8 cellular contexts compared by ENCODE assay signal in genomic region chr1:121361451-121362233, GRCh38.
DNase-seq lines count a peak whose midpoint lies in the region; ATAC-seq and TF ChIP-seq lines count a peak whose summit lies in the region.
"Not testable (repeated sequence)": the region's sequence is repeated elsewhere in the genome, so short reads cannot be mapped to it uniquely, and the experiment has no call there.

No MANE protein-coding gene starts in this region.

- H3K4me3 ChIP-seq in GM23338, heart right ventricle, lung, psoas muscle, upper lobe of right lung: not testable (repeated sequence)

- ATAC-seq in GM23338, result peak; percentile 93
- peak; percentile 57 for ATAC-seq in activated CD8-positive, alpha-beta T cell treated with anti-CD3 and anti-CD28 coated beads, Interleukin-2, amount 10 ng/mL, durations not matched to agents 7 days and 5 days
- ATAC-seq in activated naive CD8-positive, alpha-beta T cell treated with anti-CD3 and anti-CD28 coated beads, Interleukin-2, amount 10 ng/mL, durations not matched to agents 7 days and 5 days (ENCODE audit: low read depth), result peak; percentile 63
- peak; percentile 56 to 76 (median 71) for ATAC-seq in heart right ventricle
- ATAC-seq in lung (ENCODE audit: insufficient read depth, low FRiP score), result peak; percentile 59
- peak in 3 of 4 donors; percentile 37 to 71 (median 43) for ATAC-seq in psoas muscle
- ATAC-seq in upper lobe of right lung, result peak; percentile 76

- CTCF ChIA-PET in activated CD8-positive, alpha-beta T cell treated with anti-CD3 and anti-CD28 coated beads, Interleukin-2, amount 10 ng/mL, durations not matched to agents 7 days and 5 days (lab: Charles Lee), result not testable (repeated sequence)

- not testable (repeated sequence) for H3K4me1 Mint-ChIP-seq in GM23338; T-helper 1 cell treated with Interleukin-12 subunit alpha and Interleukin-12 subunit beta and Interleukin-4 antibody, amounts not matched to agents 30 μg/mL and 1 μg/mL, for 36 hours (ENCODE audit: low read depth); activated CD8-positive, alpha-beta T cell treated with anti-CD3 and anti-CD28 coated beads, Interleukin-2, amount 10 ng/mL, durations not matched to agents 7 days and 5 days (ENCODE audit: low read depth); activated naive CD8-positive, alpha-beta T cell treated with anti-CD3 and anti-CD28 coated beads, Interleukin-2, amount 10 ng/mL, durations not matched to agents 7 days and 5 days

- not testable (repeated sequence) for TF ChIP-seq CTCF in GM23338 (conservative IDR thresholded peaks at IDR 0.05; ENCODE audit: low read depth in 2 of 2); heart right ventricle (IDR thresholded peaks at IDR 0.05); lung (IDR thresholded peaks at IDR 0.05; ENCODE audit: control extremely low read depth, extremely low read depth); psoas muscle (IDR thresholded peaks at IDR 0.05); upper lobe of right lung (IDR thresholded peaks at IDR 0.05)

- not testable (repeated sequence) for H3K4me3 Mint-ChIP-seq in GM23338; T-helper 1 cell treated with Interleukin-12 subunit alpha and Interleukin-12 subunit beta and Interleukin-4 antibody, amounts not matched to agents 30 μg/mL and 1 μg/mL, for 36 hours; activated CD8-positive, alpha-beta T cell treated with anti-CD3 and anti-CD28 coated beads, Interleukin-2, amount 10 ng/mL, durations not matched to agents 7 days and 5 days; activated naive CD8-positive, alpha-beta T cell treated with anti-CD3 and anti-CD28 coated beads, Interleukin-2, amount 10 ng/mL, durations not matched to agents 7 days and 5 days

- H3K27ac ChIP-seq in GM23338 (ENCODE audit: low read depth); lung (ENCODE audit: low read depth in 1 of 2, low read length in 1 of 2); psoas muscle; upper lobe of right lung: not testable (repeated sequence)
- H3K27ac ChIP-seq in heart right ventricle, result peak overlapping the region in 1 of 10 donors; percentile 50

- WGBS in heart right ventricle, 2 donors, result 45 to 59% methylated on average over 1 of the region's 7 CpGs
- 30 to 45% methylated on average over 1 of the region's 7 CpGs for WGBS in lung, 2 donors
- WGBS in psoas muscle, 3 donors, result 40 to 52% (median 52%) methylated on average over 1 of the region's 7 CpGs

- H3K9me3 ChIP-seq in heart right ventricle; lung (ENCODE audit: control insufficient read depth in 2 of 2, insufficient read depth in 1 of 2, low read length in 1 of 2); psoas muscle; upper lobe of right lung: not testable (repeated sequence)

- H3K4me1 ChIP-seq in GM23338 (ENCODE audit: insufficient read depth); heart right ventricle; lung (ENCODE audit: control insufficient read depth in 2 of 2, insufficient read depth in 2 of 2, low read length in 2 of 2); psoas muscle; upper lobe of right lung: not testable (repeated sequence)

- not testable (repeated sequence) for H3K36me3 ChIP-seq in GM23338 (ENCODE audit: insufficient read depth); heart right ventricle; lung (ENCODE audit: control insufficient read depth in 2 of 2, insufficient read depth in 2 of 2, low read length in 2 of 2); psoas muscle (ENCODE audit: insufficient read depth in 1 of 2, low read depth in 1 of 2); upper lobe of right lung

- not testable (repeated sequence) for H3K36me3 Mint-ChIP-seq in GM23338 (ENCODE audit: low read depth); T-helper 1 cell treated with Interleukin-12 subunit alpha and Interleukin-12 subunit beta and Interleukin-4 antibody, amounts not matched to agents 30 μg/mL and 1 μg/mL, for 36 hours (ENCODE audit: low read depth); activated CD8-positive, alpha-beta T cell treated with anti-CD3 and anti-CD28 coated beads, Interleukin-2, amount 10 ng/mL, durations not matched to agents 7 days and 5 days (ENCODE audit: low read depth); activated naive CD8-positive, alpha-beta T cell treated with anti-CD3 and anti-CD28 coated beads, Interleukin-2, amount 10 ng/mL, durations not matched to agents 7 days and 5 days

- POLR2A ChIA-PET in activated CD8-positive, alpha-beta T cell treated with anti-CD3 and anti-CD28 coated beads, Interleukin-2, amount 10 ng/mL, durations not matched to agents 7 days and 5 days (lab: Charles Lee); activated naive CD8-positive, alpha-beta T cell treated with anti-CD3 and anti-CD28 coated beads, Interleukin-2, amount 10 ng/mL, durations not matched to agents 7 days and 5 days (lab: Charles Lee): not testable (repeated sequence)

- H3K27me3 Mint-ChIP-seq in GM23338 (ENCODE audit: insufficient read depth, low read depth, poor library complexity); T-helper 1 cell treated with Interleukin-12 subunit alpha and Interleukin-12 subunit beta and Interleukin-4 antibody, amounts not matched to agents 30 μg/mL and 1 μg/mL, for 36 hours (ENCODE audit: low read depth); activated CD8-positive, alpha-beta T cell treated with anti-CD3 and anti-CD28 coated beads, Interleukin-2, amount 10 ng/mL, durations not matched to agents 7 days and 5 days (ENCODE audit: low read depth); activated naive CD8-positive, alpha-beta T cell treated with anti-CD3 and anti-CD28 coated beads, Interleukin-2, amount 10 ng/mL, durations not matched to agents 7 days and 5 days: not testable (repeated sequence)

- not testable (repeated sequence) for H3K4me2 ChIP-seq in GM23338

- H3K79me2 ChIP-seq in GM23338 (replicated peaks; ENCODE audit: insufficient read depth), result not testable (repeated sequence)

- H2AFZ ChIP-seq in GM23338, result not testable (repeated sequence)

- DNase-seq in GM23338 (ENCODE audit: low spot score); activated CD8-positive, alpha-beta T cell treated with anti-CD3 and anti-CD28 coated beads, Interleukin-2, amount 10 ng/mL, durations not matched to agents 7 days and 5 days; activated naive CD8-positive, alpha-beta T cell treated with anti-CD3 and anti-CD28 coated beads, Interleukin-2, amount 10 ng/mL, durations not matched to agents 7 days and 5 days; heart right ventricle; lung (ENCODE audit: low spot score); psoas muscle; upper lobe of right lung: not testable (repeated sequence)

- H3K27ac Mint-ChIP-seq in GM23338; activated CD8-positive, alpha-beta T cell treated with anti-CD3 and anti-CD28 coated beads, Interleukin-2, amount 10 ng/mL, durations not matched to agents 7 days and 5 days: not testable (repeated sequence)
- peak overlapping the region; percentile 67 for H3K27ac Mint-ChIP-seq in T-helper 1 cell treated with Interleukin-12 subunit alpha and Interleukin-12 subunit beta and Interleukin-4 antibody, amounts not matched to agents 30 μg/mL and 1 μg/mL, for 36 hours
- peak overlapping the region; percentile 64 for H3K27ac Mint-ChIP-seq in activated naive CD8-positive, alpha-beta T cell treated with anti-CD3 and anti-CD28 coated beads, Interleukin-2, amount 10 ng/mL, durations not matched to agents 7 days and 5 days

- H3K27me3 ChIP-seq in GM23338 (ENCODE audit: insufficient read depth); heart right ventricle; lung (ENCODE audit: control insufficient read depth, insufficient read depth); psoas muscle (ENCODE audit: insufficient read depth in 3 of 3, low read length in 2 of 3); upper lobe of right lung: not testable (repeated sequence)

- H3F3A ChIP-seq in GM23338 (replicated peaks; ENCODE audit: low read depth), result not testable (repeated sequence)

- H3K9me3 Mint-ChIP-seq in GM23338; T-helper 1 cell treated with Interleukin-12 subunit alpha and Interleukin-12 subunit beta and Interleukin-4 antibody, amounts not matched to agents 30 μg/mL and 1 μg/mL, for 36 hours; activated CD8-positive, alpha-beta T cell treated with anti-CD3 and anti-CD28 coated beads, Interleukin-2, amount 10 ng/mL, durations not matched to agents 7 days and 5 days (ENCODE audit: insufficient read depth); activated naive CD8-positive, alpha-beta T cell treated with anti-CD3 and anti-CD28 coated beads, Interleukin-2, amount 10 ng/mL, durations not matched to agents 7 days and 5 days: not testable (repeated sequence)

- not testable (repeated sequence) for H3K9me2 ChIP-seq in GM23338 (ENCODE audit: insufficient read depth)

- not testable (repeated sequence) for H4K20me1 ChIP-seq in GM23338 (replicated peaks; ENCODE audit: insufficient read depth)

- intact Hi-C loops in heart right ventricle (cut with DNase I); psoas muscle (cut with DNase I); upper lobe of right lung (cut with DNase I): not testable (repeated sequence)

Comparison
In these comparisons a context has a peak if more than half of its experiments do, and no peak if none do; other contexts are left out.
1. ATAC-seq: peak in every context shown above with its lines; median percentile 93 in GM23338; 76 in upper lobe of right lung; 71 in heart right ventricle; 63 in activated naive CD8-positive, alpha-beta T cell treated with anti-CD3 and anti-CD28 coated beads, Interleukin-2, amount 10 ng/mL, durations not matched to agents 7 days and 5 days; 59 in lung; 57 in activated CD8-positive, alpha-beta T cell treated with anti-CD3 and anti-CD28 coated beads, Interleukin-2, amount 10 ng/mL, durations not matched to agents 7 days and 5 days; 43 in psoas muscle.